15 cellular contexts compared by ENCODE assay signal in genomic region chr6:132062626-132063025, GRCh38.
"Had no signal": no experiment of that assay in that cellular context is flagged by ENCODE, and none has a peak within 500 bp of the region (broad histone marks: within the 10 kb centered on the region; RNA-seq: fewer than 3 reads in every experiment).

No MANE protein-coding gene starts in this region.

- H3K27ac ChIP-seq: breast epithelium, colonic mucosa, ovary, tibial artery, vagina had no signal

- H3K4me1 ChIP-seq: breast epithelium, colonic mucosa, vagina had no signal

- H3K36me3 ChIP-seq: breast epithelium, colonic mucosa, gastroesophageal sphincter, ovary, tibial artery, vagina had no signal

- H3K4me3 Mint-ChIP-seq: activated CD4-positive, alpha-beta memory T cell treated with anti-CD3 and anti-CD28 coated beads, Interleukin-2, amount 10 ng/mL, durations not matched to agents 7 days and 5 days; activated naive CD8-positive, alpha-beta T cell treated with anti-CD3 and anti-CD28 coated beads for 36 hours; neural crest cell had no signal

- H3K4me3 ChIP-seq: breast epithelium, colonic mucosa, gastroesophageal sphincter, ovary, skin epidermis, tibial artery, vagina had no signal

- H3K27me3 Mint-ChIP-seq: activated CD4-positive, alpha-beta memory T cell treated with anti-CD3 and anti-CD28 coated beads, Interleukin-2, amount 10 ng/mL, durations not matched to agents 7 days and 5 days had no signal

- H3K4me1 Mint-ChIP-seq: activated CD4-positive, alpha-beta memory T cell treated with anti-CD3 and anti-CD28 coated beads, Interleukin-2, amount 10 ng/mL, durations not matched to agents 7 days and 5 days; activated naive CD8-positive, alpha-beta T cell treated with anti-CD3 and anti-CD28 coated beads for 36 hours had no signal

- H3K27me3 ChIP-seq: breast epithelium, colonic mucosa, gastroesophageal sphincter, ovary, tibial artery, vagina had no signal

- H3K36me3 Mint-ChIP-seq: activated naive CD8-positive, alpha-beta T cell treated with anti-CD3 and anti-CD28 coated beads for 36 hours had no signal

- H3K27ac Mint-ChIP-seq: activated CD4-positive, alpha-beta memory T cell treated with anti-CD3 and anti-CD28 coated beads, Interleukin-2, amount 10 ng/mL, durations not matched to agents 7 days and 5 days; activated naive CD8-positive, alpha-beta T cell treated with anti-CD3 and anti-CD28 coated beads for 36 hours had no signal

- H3K9me3 ChIP-seq: breast epithelium, colonic mucosa, gastroesophageal sphincter, ovary, tibial artery, vagina had no signal

- H3K9me3 Mint-ChIP-seq: activated CD4-positive, alpha-beta memory T cell treated with anti-CD3 and anti-CD28 coated beads, Interleukin-2, amount 10 ng/mL, durations not matched to agents 7 days and 5 days; activated naive CD8-positive, alpha-beta T cell treated with anti-CD3 and anti-CD28 coated beads for 36 hours had no signal

- DNase-seq: activated CD4-positive, alpha-beta memory T cell treated with anti-CD3 and anti-CD28 coated beads, Interleukin-2, amount 10 ng/mL, durations not matched to agents 7 days and 5 days; activated CD4-positive, CD25-positive, alpha-beta regulatory T cell treated with anti-CD3 and anti-CD28 coated beads, Interleukin-2, amount 50 U/mL, for 72 hours; activated gamma-delta T cell treated with Interleukin-2 at 50 U/mL for 16 hours; activated naive CD8-positive, alpha-beta T cell treated with anti-CD3 and anti-CD28 coated beads for 36 hours; activated T-cell treated with anti-CD3 and anti-CD28 coated beads, Interleukin-2, amount 50 U/mL, for 48 hours; colonic mucosa; effector CD4-positive, alpha-beta T cell; mesendoderm; ovary; tibial artery had no signal
